In genomic region chr15:78761891-78762385, GRCh38 we compare ENCODE assay signal across 14 cellular contexts. TPM values are rescaled to one million over a fixed set of nuclear protein-coding genes. Genes with fewer than 3 reads are reported as not detected.
DNase-seq lines count a peak whose midpoint lies in the region; TF ChIP-seq lines count a peak whose summit lies in the region.
"Had no signal": no experiment of that assay in that cellular context is flagged by ENCODE, and none has a peak within 500 bp of the region (broad histone marks: within the 10 kb centered on the region; RNA-seq: fewer than 3 reads in every experiment).

No MANE protein-coding gene starts in this region.

- BruUV-seq in OCI-LY7 (replicated peaks; lab: Mats Ljungman, UMichigan) = no TSS peak

- H3K9ac ChIP-seq in duodenal mucosa (ENCODE audit: low read depth in 1 of 2, low read length in 2 of 2) = no peak overlapping the region

- H3K9me2 ChIP-seq in OCI-LY7 (ENCODE audit: insufficient read depth, low read length) = no peaks in the 10 kb centered on the region

- no peaks in the 10 kb centered on the region for H3K36me3 ChIP-seq in OCI-LY7 (ENCODE audit: insufficient read depth, low read length)
- H3K36me3 ChIP-seq in duodenal mucosa (ENCODE audit: control insufficient read depth in 1 of 2, insufficient read depth in 2 of 2, low read length in 2 of 2) = no peaks in the 10 kb centered on the region
- H3K36me3 ChIP-seq in sigmoid colon = no peaks in the 10 kb centered on the region
- H3K36me3 ChIP-seq: pancreas, suprapubic skin had no signal

- DNase-seq in DMS 273 (lab: John Stamatoyannopoulos, UW; ENCODE audit: unreplicated experiment) = peak; percentile 16
- no peak for DNase-seq in DMS 273 treated with DMSO at 0.1 percent for 48 hours (lab: John Stamatoyannopoulos, UW)
- DNase-seq in OCI-LY7 (ENCODE audit: low spot score) = no peak
- DNase-seq in sigmoid colon = peak; percentile 56
- no peak for DNase-seq in NCI-H69 (lab: John Stamatoyannopoulos, UW)
- DNase-seq in AG08396 (ENCODE audit: low spot score) = no peak
- DNase-seq in stimulated activated CD4-positive, alpha-beta T cell treated with anti-CD3 and anti-CD28 coated beads, Interleukin-4, amount 100 ng/mL, for 1 hour = no peak
- DNase-seq: HCEC 1CT, NCI-H1694 had no signal

- H3K4me3 ChIP-seq in OCI-LY7 (ENCODE audit: low read depth, low read length, poor library complexity, severe bottlenecking) = peak overlapping the region; percentile 53
- no peak overlapping the region for H3K4me3 ChIP-seq in duodenal mucosa (ENCODE audit: low read depth in 1 of 2, low read length in 2 of 2)
- no peak overlapping the region for H3K4me3 ChIP-seq in sigmoid colon
- H3K4me3 ChIP-seq: pancreas, SK-N-MC, suprapubic skin had no signal

- no peaks in the 10 kb centered on the region for H3K79me2 ChIP-seq in OCI-LY7 (ENCODE audit: insufficient read depth, low read depth, low read length)

- WGBS in sigmoid colon, 2 donors = 81 to 82% methylated on average over 3 of the region's 3 CpGs

- no peaks in the 10 kb centered on the region for H3K27me3 ChIP-seq in duodenal mucosa (ENCODE audit: control insufficient read depth in 1 of 2, insufficient read depth in 2 of 2, low read length in 2 of 2)
- H3K27me3 ChIP-seq in sigmoid colon = no peaks in the 10 kb centered on the region
- H3K27me3 ChIP-seq: pancreas, suprapubic skin had no signal

- intact Hi-C loops in OCI-LY7 (cut with micrococcal nuclease; ENCODE audit: unreplicated experiment) (loop anchor here (1.0 kb wide), 1 partner anchor 49 kb away; the partner anchor contains the start of gene ADAMTS7), sigmoid colon (cut with DNase I) (loop anchor here (5.0 kb wide), 1 partner anchor 110 kb away; the partner anchor contains the start of gene MORF4L1)

- H3K27ac ChIP-seq in OCI-LY7 (ENCODE audit: low read depth, low read length, poor library complexity, severe bottlenecking) (peak overlapping the region; percentile 86), duodenal mucosa (ENCODE audit: low read depth, low read length) (peak overlapping the region; percentile 10), sigmoid colon (peak overlapping the region in 1 of 4 donors; percentile 10)
- H3K27ac ChIP-seq: 22Rv1, pancreas, SK-N-MC, suprapubic skin had no signal

- peak overlapping the region; percentile 41; the same call in 1 of the 2 replicates for H2AFZ ChIP-seq in OCI-LY7 (ENCODE audit: low read length)

- TF ChIP-seq CTCF in OCI-LY7 (conservative IDR thresholded peaks at IDR 0.05; ENCODE audit: low read length) (no peak), sigmoid colon (IDR thresholded peaks at IDR 0.05) (no peak)

- no peak for TF ChIP-seq EP300 in sigmoid colon (IDR thresholded peaks at IDR 0.05)

- H3K9me3 ChIP-seq in OCI-LY7 (ENCODE audit: low read length) (no peaks in the 10 kb centered on the region), duodenal mucosa (ENCODE audit: control insufficient read depth in 1 of 2, low read length in 2 of 2) (no peaks in the 10 kb centered on the region), sigmoid colon (no peaks in the 10 kb centered on the region)
- H3K9me3 ChIP-seq: pancreas, suprapubic skin had no signal

- POLR2A ChIA-PET in OCI-LY7 (lab: Charles Lee) = interaction anchor here (0.6 to 1.4 kb wide), 3 partner anchors 28 to 1270 kb away, joined by 4 read pairs; no protein-coding TSS in a partner anchor

- H4K20me1 ChIP-seq in OCI-LY7 (ENCODE audit: insufficient read depth, low read length) = no peaks in the 10 kb centered on the region

- TF ChIP-seq POLR2A in sigmoid colon (IDR thresholded peaks at IDR 0.05) = no peak

- CTCF ChIA-PET in OCI-LY7 (lab: Charles Lee; ENCODE audit: unreplicated experiment) = no interaction called here

- peak overlapping the region; percentile 83 for H3K4me2 ChIP-seq in OCI-LY7 (ENCODE audit: low read length)

- H3K4me1 ChIP-seq in OCI-LY7 (ENCODE audit: insufficient read depth, low read length, poor library complexity, severe bottlenecking) = peaks cover 60% of the 10 kb centered on the region
- peaks cover 0 to 7% of the 10 kb centered on the region in 2 donors for H3K4me1 ChIP-seq in duodenal mucosa (ENCODE audit: control insufficient read depth in 1 of 2, insufficient read depth in 2 of 2, low read length in 2 of 2)
- peaks cover 0 to 25% (median 19%) of the 10 kb centered on the region in 4 donors for H3K4me1 ChIP-seq in sigmoid colon
- H3K4me1 ChIP-seq: pancreas had no signal

RNA-seq across cellular contexts. Expression of gene ADAMTS7, which starts 49.3 kb away (rescaled TPM):
- 0.13 and 0.19 TPM in 2 replicates for total RNA-seq in OCI-LY7 (2014; rRNA removed; shearing (Covaris generic))
- total RNA-seq in OCI-LY7 (2022) (0.08 and 0.11 TPM in 2 replicates), sigmoid colon (1 to 10 TPM; 1.6 to 8.3 (median 2.2) TPM)
- polyA plus RNA-seq in sigmoid colon = 1 to 10 TPM in 1 of 3 donors, under 1 TPM in 1, not detected in 1; 0.23 to 1.9 TPM

Comparison
In these comparisons a context has a peak if more than half of its experiments do, and no peak if none do; other contexts are left out.
1. DNase-seq: peak in DMS 273 (single experiment) and sigmoid colon (single experiment); none in DMS 273 treated with DMSO at 0.1 percent for 48 hours (single experiment), OCI-LY7 (single experiment), NCI-H69 (single experiment), AG08396 (single experiment) and stimulated activated CD4-positive, alpha-beta T cell treated with anti-CD3 and anti-CD28 coated beads, Interleukin-4, amount 100 ng/mL, for 1 hour (single experiment).